ENCODE assay signal across 8 cellular contexts in genomic region chr5:172902497-172903472, GRCh38. TPM values are rescaled to one million over a fixed set of nuclear protein-coding genes. Genes with fewer than 3 reads are reported as not detected.
DNase-seq lines count a peak whose midpoint lies in the region; ATAC-seq and TF ChIP-seq lines count a peak whose summit lies in the region.

No MANE protein-coding gene starts in this region.

- H4K20me1 ChIP-seq in OCI-LY7 (ENCODE audit: insufficient read depth, low read length) = no peaks in the 10 kb centered on the region
- no peaks in the 10 kb centered on the region; the same call in 1 of the 2 replicates for H4K20me1 ChIP-seq in MM.1S (ENCODE audit: insufficient read depth, low read length)

- ATAC-seq in activated T-cell treated with anti-CD3 and anti-CD28 coated beads, Interleukin-2, amount 50 U/mL, for 4 hours = no peak
- no peak for ATAC-seq in GM18519 (IDR thresholded peaks at IDR 0.05; ENCODE audit: low FRiP score, unreplicated experiment)

- H3K27ac ChIP-seq in OCI-LY7 (ENCODE audit: low read depth, low read length, poor library complexity, severe bottlenecking) (no peak overlapping the region), epithelial cell of prostate (peak overlapping the region; percentile 100), muscle layer of duodenum (ENCODE audit: low read length) (peak overlapping the region; percentile 97), MM.1S (ENCODE audit: low read length) (no peak overlapping the region)

- H2AFZ ChIP-seq in OCI-LY7 (ENCODE audit: low read length) (no peak overlapping the region), MM.1S (ENCODE audit: low read length) (no peak overlapping the region)

- BruUV-seq in OCI-LY7 (replicated peaks; lab: Mats Ljungman, UMichigan) = no TSS peak

- H3K27me3 Mint-ChIP-seq in activated T-cell treated with anti-CD3 and anti-CD28 coated beads, Interleukin-2, amount 50 U/mL, for 4 hours (ENCODE audit: low read depth) = no peaks in the 10 kb centered on the region

- CTCF ChIA-PET in OCI-LY7 (lab: Charles Lee; ENCODE audit: unreplicated experiment) = no interaction called here

- H3K36me3 ChIP-seq in OCI-LY7 (ENCODE audit: insufficient read depth, low read length) = peaks cover 35% of the 10 kb centered on the region
- peaks cover 0 to 8% of the 10 kb centered on the region in 2 donors for H3K36me3 ChIP-seq in muscle layer of duodenum (ENCODE audit: control insufficient read depth in 1 of 2, insufficient read depth in 2 of 2, low read length in 2 of 2)
- 0 out of 2 replicates have a peak, but pooled peaks cover 3% of the 10 kb centered on the region for H3K36me3 ChIP-seq in MM.1S (replicated peaks; ENCODE audit: insufficient read depth, low read length)

- TF ChIP-seq CTCF in OCI-LY7 (conservative IDR thresholded peaks at IDR 0.05; ENCODE audit: low read length) = peak; percentile 50; the same call in 1 of the 2 replicates
- TF ChIP-seq CTCF in MM.1S (IDR thresholded peaks at IDR 0.05; ENCODE audit: low read length) = no peak

- H3K9me2 ChIP-seq in OCI-LY7 (ENCODE audit: insufficient read depth, low read length) (no peaks in the 10 kb centered on the region), MM.1S (replicated peaks; ENCODE audit: insufficient read depth, low read length) (no peaks in the 10 kb centered on the region)

- peaks cover 17% of the 10 kb centered on the region for H3K36me3 Mint-ChIP-seq in activated T-cell treated with anti-CD3 and anti-CD28 coated beads, Interleukin-2, amount 50 U/mL, for 4 hours (ENCODE audit: insufficient read depth)

- DNase-seq in EL (peak; percentile 98), OCI-LY7 (ENCODE audit: low spot score) (peak; percentile 19), epithelial cell of prostate (ENCODE audit: low read depth, low spot score) (no peak), GOT3 (lab: John Stamatoyannopoulos, UW) (no peak), MM.1S (no peak)
- no peak for DNase-seq in activated T-cell treated with anti-CD3 and anti-CD28 coated beads, Interleukin-2, amount 50 U/mL, for 4 hours

- H3K4me1 ChIP-seq in OCI-LY7 (ENCODE audit: insufficient read depth, low read length, poor library complexity, severe bottlenecking) (no peaks in the 10 kb centered on the region), muscle layer of duodenum (ENCODE audit: control insufficient read depth in 1 of 2, insufficient read depth in 2 of 2, low read length in 2 of 2) (peaks cover 10 to 31% of the 10 kb centered on the region in 2 donors), MM.1S (ENCODE audit: low read length) (no peaks in the 10 kb centered on the region)

- H3K4me3 Mint-ChIP-seq in activated T-cell treated with anti-CD3 and anti-CD28 coated beads, Interleukin-2, amount 50 U/mL, for 4 hours = no peak overlapping the region

- H3K79me2 ChIP-seq in OCI-LY7 (ENCODE audit: insufficient read depth, low read depth, low read length) = no peaks in the 10 kb centered on the region
- peaks cover 47% of the 10 kb centered on the region for H3K79me2 ChIP-seq in MM.1S (ENCODE audit: low read length)

- no peak overlapping the region for H3K9ac ChIP-seq in MM.1S (ENCODE audit: low read length)

- H3K4me2 ChIP-seq in OCI-LY7 (ENCODE audit: low read length) (no peak overlapping the region), MM.1S (ENCODE audit: low read depth, low read length) (no peak overlapping the region)

- H3K4me3 ChIP-seq in OCI-LY7 (ENCODE audit: low read depth, low read length, poor library complexity, severe bottlenecking) (no peak overlapping the region), muscle layer of duodenum (ENCODE audit: low read depth in 1 of 2, low read length in 2 of 2) (peak overlapping the region in 1 of 2 donors; percentile 36), MM.1S (ENCODE audit: low read length) (no peak overlapping the region)

- H3K9me3 ChIP-seq in OCI-LY7 (ENCODE audit: low read length) = no peaks in the 10 kb centered on the region
- H3K9me3 ChIP-seq in muscle layer of duodenum (ENCODE audit: control insufficient read depth in 1 of 2, low read length in 2 of 2) = no peaks in the 10 kb centered on the region
- no peaks in the 10 kb centered on the region for H3K9me3 ChIP-seq in MM.1S (replicated peaks; ENCODE audit: insufficient read depth, low read length)

- H3K27me3 ChIP-seq in muscle layer of duodenum (ENCODE audit: low read depth, low read length) (no peaks in the 10 kb centered on the region), MM.1S (replicated peaks; ENCODE audit: insufficient read depth, low read length) (no peaks in the 10 kb centered on the region)

- POLR2A ChIA-PET in OCI-LY7 (lab: Charles Lee) = no interaction called here

- intact Hi-C loops in OCI-LY7 (cut with micrococcal nuclease; ENCODE audit: unreplicated experiment) = no loop called here

- H3F3A ChIP-seq in MM.1S (ENCODE audit: insufficient read depth, low read length) = no peaks in the 10 kb centered on the region

- H3K9me3 Mint-ChIP-seq in activated T-cell treated with anti-CD3 and anti-CD28 coated beads, Interleukin-2, amount 50 U/mL, for 4 hours = no peaks in the 10 kb centered on the region

- H3K4me1 Mint-ChIP-seq in activated T-cell treated with anti-CD3 and anti-CD28 coated beads, Interleukin-2, amount 50 U/mL, for 4 hours (ENCODE audit: low read depth) = no peaks in the 10 kb centered on the region

RNA-seq across cellular contexts. Expression of gene RPL26L1, which starts 56.4 kb away (rescaled TPM):
- total RNA-seq in OCI-LY7 (2014; rRNA removed; shearing (Covaris generic)) = 34.5 and 45.0 TPM in 2 replicates
- total RNA-seq in OCI-LY7 (2022) = 48.4 and 63.1 TPM in 2 replicates
- total RNA-seq in activated T-cell treated with anti-CD3 and anti-CD28 coated beads, Interleukin-2, amount 50 U/mL, for 4 hours = 100 to 1,000 TPM in 1 of 3 donors, 10 to 100 TPM in 2; 89.6 to 105 (median 95.3) TPM

Comparison
In these comparisons a context has a peak if more than half of its experiments do, and no peak if none do; other contexts are left out.
1. DNase-seq: peak in EL (single experiment) and OCI-LY7 (single experiment); none in epithelial cell of prostate (single experiment), activated T-cell treated with anti-CD3 and anti-CD28 coated beads, Interleukin-2, amount 50 U/mL, for 4 hours (single experiment), GOT3 (single experiment) and MM.1S (single experiment).
2. H3K27ac ChIP-seq: peak in epithelial cell of prostate (single experiment) and muscle layer of duodenum (single experiment); none in OCI-LY7 (single experiment) and MM.1S (single experiment).